Comparison of ENCODE assay signal across 14 cellular contexts in genomic region chr4:75834095-75834771, GRCh38.
"Had no signal": no experiment of that assay in that cellular context is flagged by ENCODE, and none has a peak within 500 bp of the region (broad histone marks: within the 10 kb centered on the region; RNA-seq: fewer than 3 reads in every experiment).

No MANE protein-coding gene starts in this region.

- ATAC-seq: activated CD8-positive, alpha-beta T cell treated with anti-CD3 and anti-CD28 coated beads for 36 hours; activated naive CD8-positive, alpha-beta T cell treated with anti-CD3 and anti-CD28 coated beads, Interleukin-2, amount 50 U/mL, for 24 hours; mucosa of descending colon had no signal

- DNase-seq: activated CD4-positive, alpha-beta T cell treated with anti-CD3 and anti-CD28 coated beads, Interleukin-2, amount 10 ng/mL, durations not matched to agents 24 days and 14 days; activated CD8-positive, alpha-beta T cell treated with anti-CD3 and anti-CD28 coated beads for 36 hours; activated effector memory CD4-positive, alpha-beta T cell treated with Interleukin-2 at 50 U/mL for 16 hours; activated naive CD4-positive, alpha-beta T cell treated with anti-CD3 and anti-CD28 coated beads, Interleukin-2, amount 10 ng/mL, durations not matched to agents 7 days and 5 days; activated naive CD8-positive, alpha-beta T cell treated with anti-CD3 and anti-CD28 coated beads, Interleukin-2, amount 50 U/mL, for 24 hours; activated T-cell treated with anti-CD3 and anti-CD28 coated beads, Interleukin-2, amount 50 U/mL, for 24 hours; aorta; brain microvascular endothelial cell; central memory CD4-positive, alpha-beta T cell; mucosa of descending colon; naive B cell; T-helper 1 cell; T1000 had no signal

- H3K4me3 ChIP-seq: mucosa of descending colon, tibial nerve had no signal
